In the genomic region with DNA sequence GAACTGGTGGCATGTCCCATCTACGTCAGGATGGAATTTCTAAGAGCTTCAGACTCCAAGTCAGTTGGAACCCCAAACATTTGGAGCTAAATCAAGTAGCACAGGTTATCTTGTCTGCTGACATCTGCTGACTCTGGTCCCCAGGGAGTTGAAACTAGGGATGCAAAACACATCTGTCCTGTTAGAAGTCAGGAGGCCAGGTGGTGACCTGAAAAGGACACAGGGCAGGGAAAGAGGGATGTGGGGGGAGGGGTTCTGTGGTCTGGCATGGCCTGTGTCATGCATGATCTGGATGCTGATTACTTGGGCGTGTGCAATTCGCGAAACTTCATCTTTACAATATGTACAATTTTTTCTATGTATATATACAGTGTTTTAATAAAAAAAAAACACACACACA, we compare ENCODE assay signal across 17 cellular contexts.
"Had no signal": no experiment of that assay in that cellular context is flagged by ENCODE, and none has a peak within 500 bp of the region (broad histone marks: within the 10 kb centered on the region; RNA-seq: fewer than 3 reads in every experiment).

No MANE protein-coding gene starts in this region.

- H3K4me1 ChIP-seq: tibial nerve had no signal

- H3K27ac Mint-ChIP-seq: activated CD8-positive, alpha-beta T cell treated with anti-CD3 and anti-CD28 coated beads, Interleukin-2, amount 10 ng/mL, durations not matched to agents 7 days and 5 days; activated naive CD8-positive, alpha-beta T cell treated with anti-CD3 and anti-CD28 coated beads for 36 hours had no signal

- H3K27ac ChIP-seq: brain microvascular endothelial cell, coronary artery, prostate gland, skin epidermis, tibial nerve had no signal

- H3K4me3 ChIP-seq: coronary artery, prostate gland, skin epidermis, tibial nerve had no signal

- H3K4me3 Mint-ChIP-seq: activated CD8-positive, alpha-beta T cell treated with anti-CD3 and anti-CD28 coated beads, Interleukin-2, amount 10 ng/mL, durations not matched to agents 7 days and 5 days; activated naive CD8-positive, alpha-beta T cell treated with anti-CD3 and anti-CD28 coated beads for 36 hours; central memory CD8-positive, alpha-beta T cell; neural crest cell had no signal

- ATAC-seq: activated CD8-positive, alpha-beta T cell treated with anti-CD3 and anti-CD28 coated beads, Interleukin-2, amount 10 ng/mL, durations not matched to agents 7 days and 5 days; right cardiac atrium had no signal

- H3K9me3 Mint-ChIP-seq: activated naive CD8-positive, alpha-beta T cell treated with anti-CD3 and anti-CD28 coated beads for 36 hours; central memory CD8-positive, alpha-beta T cell; neural crest cell had no signal

- H3K4me1 Mint-ChIP-seq: activated naive CD8-positive, alpha-beta T cell treated with anti-CD3 and anti-CD28 coated beads for 36 hours; central memory CD8-positive, alpha-beta T cell had no signal

- H3K9me3 ChIP-seq: prostate gland, tibial nerve had no signal

- H3K27me3 ChIP-seq: brain microvascular endothelial cell, tibial nerve had no signal

- H3K36me3 ChIP-seq: brain microvascular endothelial cell, prostate gland, tibial nerve had no signal

- H3K36me3 Mint-ChIP-seq: activated naive CD8-positive, alpha-beta T cell treated with anti-CD3 and anti-CD28 coated beads for 36 hours had no signal

- H3K27me3 Mint-ChIP-seq: activated naive CD8-positive, alpha-beta T cell treated with anti-CD3 and anti-CD28 coated beads for 36 hours had no signal

- DNase-seq: activated CD4-positive, alpha-beta T cell treated with anti-CD3 and anti-CD28 coated beads for 48 hours; activated CD8-positive, alpha-beta memory T cell treated with anti-CD3 and anti-CD28 coated beads, Interleukin-2, amount 50 U/mL, for 4 hours; activated CD8-positive, alpha-beta T cell treated with anti-CD3 and anti-CD28 coated beads, Interleukin-2, amount 10 ng/mL, durations not matched to agents 7 days and 5 days; activated naive CD8-positive, alpha-beta T cell treated with anti-CD3 and anti-CD28 coated beads for 36 hours; activated T-cell treated with anti-CD3 and anti-CD28 coated beads, Interleukin-2, amount 50 U/mL, for 48 hours; brain microvascular endothelial cell; foreskin fibroblast; right cardiac atrium; stimulated activated CD4-positive, alpha-beta T cell treated with anti-CD3 and anti-CD28 coated beads, Interleukin-4, amount 100 ng/mL, for 4 hours; stimulated activated CD8-positive, alpha-beta memory T cell treated with anti-CD3 and anti-CD28 coated beads, Interleukin-4, amount 100 ng/mL, for 48 hours; stimulated activated naive CD4-positive, alpha-beta T cell treated with Interleukin-2 at 50 U/mL for 16 hours had no signal
